ENCODE assay signal across 8 cellular contexts in genomic region chr10:69629897-69630650, GRCh38. TPM values are rescaled to one million over a fixed set of nuclear protein-coding genes. Genes with fewer than 3 reads are reported as not detected.
DNase-seq lines count a peak whose midpoint lies in the region; ATAC-seq and TF ChIP-seq lines count a peak whose summit lies in the region.

TSS of gene FAM241B (plus strand) at chr10:69630247. CDS start at chr10:69631744, 1,497 bp downstream.

- H3K4me3 Mint-ChIP-seq in activated CD8-positive, alpha-beta T cell treated with anti-CD3 and anti-CD28 coated beads for 36 hours, result peak within 1 kb of the TSS; percentile 64

- CTCF ChIA-PET in activated CD8-positive, alpha-beta T cell treated with anti-CD3 and anti-CD28 coated beads for 36 hours (lab: Charles Lee), result interaction anchor here (0.7 to 2.8 kb wide), 21 partner anchors 10 to 464 kb away, joined by 3 to 29 read pairs (median 3); no protein-coding TSS in a partner anchor

- POLR2A ChIA-PET in activated CD8-positive, alpha-beta T cell treated with anti-CD3 and anti-CD28 coated beads for 36 hours (lab: Charles Lee), result no interaction called here

- intact Hi-C loops in activated CD8-positive, alpha-beta T cell treated with anti-CD3 and anti-CD28 coated beads for 36 hours (cut with micrococcal nuclease), result loop anchor here (10.0 kb wide), 1 partner anchor 205 kb away; no protein-coding TSS in a partner anchor

- peak within 1 kb of the TSS; percentile 40 for H3K27ac Mint-ChIP-seq in activated CD8-positive, alpha-beta T cell treated with anti-CD3 and anti-CD28 coated beads for 36 hours

- peaks cover 6% of the 10 kb centered on the region for H3K4me1 Mint-ChIP-seq in activated CD8-positive, alpha-beta T cell treated with anti-CD3 and anti-CD28 coated beads for 36 hours (ENCODE audit: low read depth)

- ATAC-seq in activated CD8-positive, alpha-beta T cell treated with anti-CD3 and anti-CD28 coated beads for 36 hours, result peak; percentile 98

- no peaks in the 10 kb centered on the region for H3K36me3 Mint-ChIP-seq in activated CD8-positive, alpha-beta T cell treated with anti-CD3 and anti-CD28 coated beads for 36 hours (ENCODE audit: low read depth)

- H3K9me3 Mint-ChIP-seq in activated CD8-positive, alpha-beta T cell treated with anti-CD3 and anti-CD28 coated beads for 36 hours, result no peaks in the 10 kb centered on the region

- peak; percentile 79 to 83 for DNase-seq in NCI-H2081 (lab: John Stamatoyannopoulos, UW)
- DNase-seq in NCI-H2081 treated with DMSO at 0.1 percent for 48 hours (lab: John Stamatoyannopoulos, UW), result no peak
- peak; percentile 39 to 49 for DNase-seq in NCI-H1930 (lab: John Stamatoyannopoulos, UW)
- DNase-seq in activated CD8-positive, alpha-beta T cell treated with anti-CD3 and anti-CD28 coated beads for 36 hours, result peak; percentile 81
- peak; percentile 67 for DNase-seq in effector CD4-positive, alpha-beta T cell
- peak; percentile 43 for DNase-seq in midbrain (lab: John Stamatoyannopoulos, UW)
- DNase-seq in stimulated activated CD8-positive, alpha-beta memory T cell treated with anti-CD3 and anti-CD28 coated beads, Interleukin-2, amount 100 ng/mL, for 1 hour (ENCODE audit: low read depth in 2 of 2), result peak; percentile 42 to 43
- DNase-seq in OCI-M2 (lab: John Stamatoyannopoulos, UW; ENCODE audit: unreplicated experiment), result no peak

- TF ChIP-seq CTCF in activated CD8-positive, alpha-beta T cell treated with anti-CD3 and anti-CD28 coated beads for 36 hours (IDR thresholded peaks at IDR 0.05), result peak; percentile 100

- H3K27me3 Mint-ChIP-seq in activated CD8-positive, alpha-beta T cell treated with anti-CD3 and anti-CD28 coated beads for 36 hours, result no peaks in the 10 kb centered on the region

RNA-seq across cellular contexts. Expression of gene FAM241B, which starts in this region (rescaled TPM):
- total RNA-seq in activated CD8-positive, alpha-beta T cell treated with anti-CD3 and anti-CD28 coated beads for 36 hours, result 10 to 100 TPM; 10.8 to 12.5 TPM

Comparison
In these comparisons a context has a peak if more than half of its experiments do, and no peak if none do; other contexts are left out.
1. DNase-seq: peak in NCI-H2081 (2 of 2), NCI-H1930 (2 of 2), activated CD8-positive, alpha-beta T cell treated with anti-CD3 and anti-CD28 coated beads for 36 hours (single experiment), effector CD4-positive, alpha-beta T cell (single experiment), midbrain (single experiment) and stimulated activated CD8-positive, alpha-beta memory T cell treated with anti-CD3 and anti-CD28 coated beads, Interleukin-2, amount 100 ng/mL, for 1 hour (2 of 2); none in NCI-H2081 treated with DMSO at 0.1 percent for 48 hours (single experiment) and OCI-M2 (single experiment).